ENCODE assay signal across 13 cellular contexts in genomic region chr7:158760936-158761335, GRCh38. TPM values are rescaled to one million over a fixed set of nuclear protein-coding genes. Genes with fewer than 3 reads are reported as not detected.
DNase-seq lines count a peak whose midpoint lies in the region; ATAC-seq and TF ChIP-seq lines count a peak whose summit lies in the region.
"Had no signal": no experiment of that assay in that cellular context is flagged by ENCODE, and none has a peak within 500 bp of the region (broad histone marks: within the 10 kb centered on the region; RNA-seq: fewer than 3 reads in every experiment).

No MANE protein-coding gene starts in this region.

- POLR2A ChIA-PET in WTC11 (lab: Charles Lee) = no interaction called here

- no peak overlapping the region for H3K27ac ChIP-seq in GM23338 (ENCODE audit: low read depth)
- H3K27ac ChIP-seq in aorta (ENCODE audit: low read depth in 1 of 2, low read length in 2 of 2) = no peak overlapping the region
- no peak overlapping the region for H3K27ac ChIP-seq in testis
- H3K27ac ChIP-seq: adrenal gland had no signal

- H3K9me3 Mint-ChIP-seq in GM23338 (no peaks in the 10 kb centered on the region), WTC11 (no peaks in the 10 kb centered on the region)

- H3K27ac Mint-ChIP-seq in GM23338 (no peak overlapping the region), WTC11 (no peak overlapping the region)
- H3K27ac Mint-ChIP-seq: activated CD8-positive, alpha-beta memory T cell treated with anti-CD3 and anti-CD28 coated beads, Interleukin-2, amount 10 ng/mL, durations not matched to agents 7 days and 5 days had no signal

- H3K4me3 Mint-ChIP-seq in GM23338 (no peak overlapping the region), WTC11 (no peak overlapping the region)
- H3K4me3 Mint-ChIP-seq: activated CD8-positive, alpha-beta memory T cell treated with anti-CD3 and anti-CD28 coated beads, Interleukin-2, amount 10 ng/mL, durations not matched to agents 7 days and 5 days had no signal

- no peak overlapping the region for H2AFZ ChIP-seq in GM23338

- TF ChIP-seq CTCF in AG09319 (IDR thresholded peaks at IDR 0.05; ENCODE audit: low read depth, low read length) (peak; percentile 6), GM23338 (conservative IDR thresholded peaks at IDR 0.05; ENCODE audit: low read depth in 2 of 2) (peak; percentile 55 to 72), WTC11 (IDR thresholded peaks at IDR 0.05) (no peak), foreskin fibroblast (IDR thresholded peaks at IDR 0.05; ENCODE audit: low read depth, low read length) (peak; percentile 9), testis (IDR thresholded peaks at IDR 0.05) (no peak)

- H3K4me3 ChIP-seq in GM23338 (no peak overlapping the region), foreskin fibroblast (ENCODE audit: low read depth in 1 of 2, low read length in 2 of 2) (no peak overlapping the region), aorta (ENCODE audit: low read length in 2 of 2) (no peak overlapping the region), testis (no peak overlapping the region)
- H3K4me3 ChIP-seq: adrenal gland had no signal

- no peaks in the 10 kb centered on the region for H3K4me1 Mint-ChIP-seq in GM23338
- peaks cover 5% of the 10 kb centered on the region; the same call in 1 of the 2 replicates for H3K4me1 Mint-ChIP-seq in WTC11
- H3K4me1 Mint-ChIP-seq: activated CD8-positive, alpha-beta memory T cell treated with anti-CD3 and anti-CD28 coated beads, Interleukin-2, amount 10 ng/mL, durations not matched to agents 7 days and 5 days had no signal

- no peaks in the 10 kb centered on the region for H3K9me2 ChIP-seq in GM23338 (ENCODE audit: insufficient read depth)

- peak; percentile 80 for ATAC-seq in GM23338
- ATAC-seq in WTC11 = peak; percentile 60; the same call in 1 of the 2 replicates
- no peak for ATAC-seq in aorta (ENCODE audit: low FRiP score)
- no peak for ATAC-seq in HG03280 (IDR thresholded peaks at IDR 0.05; ENCODE audit: unreplicated experiment)
- ATAC-seq: activated CD8-positive, alpha-beta memory T cell treated with anti-CD3 and anti-CD28 coated beads, Interleukin-2, amount 10 ng/mL, durations not matched to agents 7 days and 5 days had no signal

- no peaks in the 10 kb centered on the region for H3K79me2 ChIP-seq in GM23338 (replicated peaks; ENCODE audit: insufficient read depth)

- H3K36me3 Mint-ChIP-seq in GM23338 (ENCODE audit: low read depth) = peaks cover 43% of the 10 kb centered on the region
- H3K36me3 Mint-ChIP-seq in WTC11 = peaks cover 61% of the 10 kb centered on the region

- WGBS in aorta, 2 donors = 68 to 72% methylated on average over 8 of the region's 8 CpGs
- 81 to 87% methylated on average over 8 of the region's 8 CpGs for WGBS in testis, 2 donors

- H3F3A ChIP-seq in GM23338 (replicated peaks; ENCODE audit: low read depth) = no peaks in the 10 kb centered on the region

- no peaks in the 10 kb centered on the region for H3K4me1 ChIP-seq in GM23338 (ENCODE audit: insufficient read depth)
- H3K4me1 ChIP-seq in aorta (ENCODE audit: control insufficient read depth in 1 of 2, insufficient read depth in 2 of 2, low read length in 2 of 2) = no peaks in the 10 kb centered on the region
- H3K4me1 ChIP-seq in testis = no peaks in the 10 kb centered on the region
- H3K4me1 ChIP-seq: adrenal gland had no signal

- H3K27me3 ChIP-seq in GM23338 (ENCODE audit: insufficient read depth) (no peaks in the 10 kb centered on the region), aorta (ENCODE audit: control insufficient read depth in 1 of 2, insufficient read depth in 2 of 2, low read length in 1 of 2) (no peaks in the 10 kb centered on the region), testis (no peaks in the 10 kb centered on the region)
- H3K27me3 ChIP-seq: adrenal gland had no signal

- intact Hi-C loops in aorta (cut with DNase I) = no loop called here
- intact Hi-C loops in testis (cut with DNase I; ENCODE audit: low total_unique reads) = no loop called here

- no peak for TF ChIP-seq POLR2A in testis (IDR thresholded peaks at IDR 0.05)

- DNase-seq in AG09319 (ENCODE audit: extremely low read depth, low read depth) (no peak), GM23338 (ENCODE audit: low spot score) (peak; percentile 32), WTC11 (ENCODE audit: low spot score) (no peak), foreskin fibroblast (no peak), aorta (no peak), cerebellar nuclear complex (lab: John Stamatoyannopoulos, UW) (no peak), testis (no peak)
- DNase-seq: activated CD8-positive, alpha-beta memory T cell treated with anti-CD3 and anti-CD28 coated beads, Interleukin-2, amount 10 ng/mL, durations not matched to agents 7 days and 5 days; NCI-H226; RPMI8226; stimulated activated CD4-positive, alpha-beta T cell treated with anti-CD3 and anti-CD28 coated beads, Interleukin-15, amount 100 ng/mL, for 24 hours had no signal

- no peak overlapping the region for H3K4me2 ChIP-seq in GM23338

- peaks cover 8% of the 10 kb centered on the region; the same call in 1 of the 2 replicates for H3K36me3 ChIP-seq in GM23338 (ENCODE audit: insufficient read depth)
- H3K36me3 ChIP-seq in aorta (ENCODE audit: control insufficient read depth in 1 of 2, insufficient read depth in 2 of 2, low read length in 1 of 2) = peaks cover 2 to 13% of the 10 kb centered on the region in 2 donors
- no peaks in the 10 kb centered on the region for H3K36me3 ChIP-seq in testis (ENCODE audit: low read depth, missing control alignments)

- no peaks in the 10 kb centered on the region for H3K27me3 Mint-ChIP-seq in GM23338 (ENCODE audit: insufficient read depth, low read depth, poor library complexity)
- no peaks in the 10 kb centered on the region for H3K27me3 Mint-ChIP-seq in WTC11 (ENCODE audit: low read depth)
- H3K27me3 Mint-ChIP-seq: activated CD8-positive, alpha-beta memory T cell treated with anti-CD3 and anti-CD28 coated beads, Interleukin-2, amount 10 ng/mL, durations not matched to agents 7 days and 5 days had no signal

- H3K9me3 ChIP-seq in aorta (ENCODE audit: control insufficient read depth, low read length) (no peaks in the 10 kb centered on the region), testis (no peaks in the 10 kb centered on the region)
- H3K9me3 ChIP-seq: adrenal gland had no signal

- no peaks in the 10 kb centered on the region for H4K20me1 ChIP-seq in GM23338 (replicated peaks; ENCODE audit: insufficient read depth)

- CTCF ChIA-PET in WTC11 (lab: Charles Lee) = interaction anchor here (1.6 kb wide), 1 partner anchor 216 kb away, joined by 4 read pairs; no protein-coding TSS in a partner anchor

TF ChIP-seq in GM23338, 12 proteins besides CTCF, POLR2A, EP300 and RAD21 (continues in another document):
- TF ChIP-seq JUNB (IDR thresholded peaks at IDR 0.05; ENCODE audit: unreplicated experiment) = no peak
- no peak for TF ChIP-seq ETS1 (IDR thresholded peaks at IDR 0.05)
- TF ChIP-seq ZNF114 (CRISPR knock-in tag; IDR thresholded peaks at IDR 0.05) = no peak
- TF ChIP-seq STAT1 (IDR thresholded peaks at IDR 0.05; ENCODE audit: unreplicated experiment) = no peak
- TF ChIP-seq EZH2 (IDR thresholded peaks at IDR 0.05; ENCODE audit: low read depth, unreplicated experiment) = no peak

TF ChIP-seq in WTC11, 78 proteins besides CTCF, POLR2A, EP300 and RAD21:
- TF ChIP-seq FOXJ3 (CRISPR knock-in tag; IDR thresholded peaks at IDR 0.05; ENCODE audit: borderline replicate concordance) = no peak
- no peak for TF ChIP-seq HMGA2 (CRISPR knock-in tag; IDR thresholded peaks at IDR 0.05)
- no peak for TF ChIP-seq NFATC4 (CRISPR knock-in tag; IDR thresholded peaks at IDR 0.05)
- no peak for TF ChIP-seq TEAD1 (CRISPR knock-in tag; IDR thresholded peaks at IDR 0.05)

RNA-seq across cellular contexts. Expression of gene NCAPG2, which starts 56.3 kb away (rescaled TPM):
- total RNA-seq in GM23338 (2014; rRNA removed; shearing (Covaris generic)) = 76.5 and 91.2 TPM in 2 replicates
- 34.0 and 38.7 TPM in 2 replicates for polyA plus RNA-seq in GM23338 (2016; fragmentation: Nextera tagmentation; extraction: Ambion mirVana)
- 96.8 to 111 TPM (median 99.2 TPM) in 3 replicates for total RNA-seq in WTC11 (2021)
- 1 to 10 TPM; 6.6 to 9.2 TPM for total RNA-seq in aorta
- 1 to 10 TPM; 2.9 to 4.3 TPM for polyA plus RNA-seq in aorta
- 10 to 100 TPM; 30.2 to 34.0 TPM for total RNA-seq in testis
- 53.9 TPM for polyA plus RNA-seq in testis (ENCODE audit: insufficient read depth, low read depth, low replicate concordance)

Comparison
In these comparisons a context has a peak if more than half of its experiments do, and no peak if none do; other contexts are left out.
1. CTCF ChIP-seq: peak in AG09319 (single experiment), GM23338 (2 of 2) and foreskin fibroblast (single experiment); none in WTC11 (single experiment) and testis (0 of 3).
2. ATAC-seq: peak in GM23338 (single experiment) and WTC11 (single experiment); none in aorta (single experiment) and HG03280 (single experiment).